ENCODE assay signal across 8 cellular contexts in the genomic region with DNA sequence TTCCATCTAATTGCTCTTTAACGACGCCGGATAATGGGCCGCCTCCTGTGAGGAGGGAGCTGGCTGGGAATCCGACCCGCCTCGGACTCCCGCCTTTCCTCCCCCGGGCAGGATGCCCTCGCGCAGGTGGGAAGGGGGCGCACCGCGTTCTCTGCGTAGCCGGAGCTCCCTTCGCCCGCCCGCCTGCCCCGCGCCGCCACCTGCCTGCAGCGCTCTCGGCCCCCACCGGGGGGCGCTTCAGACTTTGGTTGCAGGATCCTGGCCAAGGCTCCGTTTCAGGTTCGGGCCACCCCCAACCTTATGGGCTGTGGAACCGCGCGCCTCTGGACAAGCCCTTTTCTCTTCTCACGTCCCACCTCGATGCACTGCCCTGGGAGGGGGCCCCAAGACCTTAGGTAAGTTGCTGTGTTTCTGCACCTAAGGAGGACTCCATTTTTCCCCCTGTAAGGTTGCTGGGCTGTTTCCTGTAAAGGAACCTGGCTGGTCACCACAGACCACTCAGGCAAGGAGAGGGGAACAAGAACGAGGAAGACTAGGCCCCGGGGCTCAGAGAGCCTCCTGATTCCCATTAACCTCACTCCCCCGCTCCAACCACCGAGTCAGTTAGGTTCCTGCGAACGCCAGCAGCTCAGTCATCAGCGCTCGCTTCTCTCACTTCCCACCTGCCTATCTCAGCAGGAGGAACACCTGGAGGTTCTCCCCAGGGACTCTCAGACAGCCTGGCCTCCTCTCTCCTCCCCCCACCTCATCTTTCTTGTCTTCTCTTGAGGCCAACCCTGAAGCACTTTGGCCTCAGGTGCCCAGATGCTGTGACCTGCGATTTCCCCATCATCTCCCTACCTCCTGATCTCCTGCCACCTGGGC. TPM values are rescaled to one million over a fixed set of nuclear protein-coding genes. Genes with fewer than 3 reads are reported as not detected.
A peak's percentile ranks its signal among the peaks of the same experiment; 100 is the strongest.
DNase-seq lines count a peak whose midpoint lies in the region; ATAC-seq and TF ChIP-seq lines count a peak whose summit lies in the region.

No MANE protein-coding gene starts in this region.

- H3K27me3 ChIP-seq in ACC112 (ENCODE audit: insufficient read depth, low read length): peaks cover 20% of the 10 kb centered on the region

- H3K27ac ChIP-seq in ACC112 (ENCODE audit: low read depth, low read length): no peak overlapping the region

- peak overlapping the region; percentile 58 for H3K4me3 ChIP-seq in ACC112 (ENCODE audit: low read depth, low read length)
- peak overlapping the region; percentile 10 for H3K4me3 ChIP-seq in astrocyte of the spinal cord (ENCODE audit: low read depth, low read length)

- peak; percentile 82 for TF ChIP-seq CTCF in astrocyte of the spinal cord (IDR thresholded peaks at IDR 0.05; ENCODE audit: low read depth, low read length)

- no peaks in the 10 kb centered on the region for H3K36me3 ChIP-seq in ACC112 (ENCODE audit: insufficient read depth, low read length)

- DNase-seq in M059J (ENCODE audit: low read depth) (peak; percentile 54), T-helper 22 cell (ENCODE audit: low read depth) (peak; percentile 53), astrocyte of the spinal cord (ENCODE audit: low read depth, low spot score) (peak; percentile 54), iPS-NIHi7 (ENCODE audit: extremely low spot score) (peak; percentile 77), SW480 (ENCODE audit: low spot score) (no peak)
- DNase-seq in stimulated activated CD4-positive, alpha-beta T cell treated with anti-CD3 and anti-CD28 coated beads, Interleukin-1b, Interleukin-23, amount 100 ng/mL, for 4 hours (ENCODE audit: low read depth in 2 of 2): peak; percentile 72 to 73

- peaks cover 5% of the 10 kb centered on the region for H3K79me2 ChIP-seq in ACC112 (ENCODE audit: control insufficient read depth, insufficient read depth, low read length, unreplicated experiment)

- H3K4me1 ChIP-seq in ACC112 (ENCODE audit: control insufficient read depth, insufficient read depth, low read length, unreplicated experiment): peaks cover 23% of the 10 kb centered on the region

- peak; percentile 80 for ATAC-seq in GM19035 (IDR thresholded peaks at IDR 0.05; ENCODE audit: unreplicated experiment)

- in situ Hi-C loops in astrocyte of the spinal cord (cut with HindIII; ENCODE audit: low sequenced_read_pairs): no loop called here

- no peak overlapping the region for H2AFZ ChIP-seq in ACC112 (ENCODE audit: low read length, unreplicated experiment)

RNA-seq across cellular contexts. Expression of a gene that starts 11.4 kb away (rescaled TPM):
- total RNA-seq in M059J (2014; rRNA removed; shearing (Covaris generic)): 6.7 and 12.5 TPM in 2 replicates

RNA-seq across cellular contexts. Expression of a gene that starts 19.4 kb away (rescaled TPM):
- total RNA-seq in M059J (2014; rRNA removed; shearing (Covaris generic)): 38.7 and 58.0 TPM in 2 replicates

RNA-seq across cellular contexts. Expression of a gene that starts 19.5 kb away (rescaled TPM):
- total RNA-seq in M059J (2014; rRNA removed; shearing (Covaris generic)): 0.27 and 1.6 TPM in 2 replicates

RNA-seq across cellular contexts. Expression of a gene that starts 50.8 kb away (rescaled TPM):
- total RNA-seq in M059J (2014; rRNA removed; shearing (Covaris generic)): 25.8 and 61.5 TPM in 2 replicates
